In genomic region chr4:40575846-40576245, GRCh38 we compare ENCODE assay signal across 17 cellular contexts. TPM values are rescaled to one million over a fixed set of nuclear protein-coding genes. Genes with fewer than 3 reads are reported as not detected.
DNase-seq lines count a peak whose midpoint lies in the region; ATAC-seq, FAIRE-seq and TF ChIP-seq lines count a peak whose summit lies in the region.
"Had no signal": no experiment of that assay in that cellular context is flagged by ENCODE, and none has a peak within 500 bp of the region (broad histone marks: within the 10 kb centered on the region; RNA-seq: fewer than 3 reads in every experiment).

No MANE protein-coding gene starts in this region.

- ATAC-seq in stimulated activated naive B cell treated with anti-CD40 and anti-IgM and Interleukin-4, amounts not matched to agents 10 μg/mL and 1 μg/mL and 100 μg/mL, for 72 hours (replicated peaks): no peak
- ATAC-seq in GM18861 (IDR thresholded peaks at IDR 0.05; ENCODE audit: unreplicated experiment) (no peak), GM21390 (IDR thresholded peaks at IDR 0.05; ENCODE audit: unreplicated experiment) (no peak)
- ATAC-seq: stimulated activated naive CD8-positive, alpha-beta T cell treated with anti-CD3 and anti-CD28 coated beads, Interleukin-15, Interleukin-2, amounts not matched to agents 100 U/mL and 50 U/mL, for 24 hours had no signal

- H3K27ac Mint-ChIP-seq in stimulated activated naive B cell treated with anti-CD40 and anti-IgM and Interleukin-4, amounts not matched to agents 10 μg/mL and 1 μg/mL and 100 μg/mL, for 72 hours: peak overlapping the region; percentile 96
- H3K27ac Mint-ChIP-seq: CD8-positive, alpha-beta memory T cell had no signal

- H3K9me3 ChIP-seq in SK-N-MC (ENCODE audit: low read depth, low read length): no peaks in the 10 kb centered on the region
- H3K9me3 ChIP-seq in kidney (ENCODE audit: control insufficient read depth in 1 of 2, low read length in 2 of 2): no peaks in the 10 kb centered on the region
- H3K9me3 ChIP-seq in effector memory CD4-positive, alpha-beta T cell (ENCODE audit: control insufficient read depth, low read length): no peaks in the 10 kb centered on the region

- intact Hi-C loops in kidney (cut with DNase I): no loop called here

- H3K4me3 ChIP-seq in SK-N-MC (no peak overlapping the region), kidney (ENCODE audit: low read length in 2 of 2) (no peak overlapping the region)
- H3K4me3 ChIP-seq in effector memory CD4-positive, alpha-beta T cell (ENCODE audit: insufficient read depth, low read depth, low read length, poor library complexity, severe bottlenecking): no peak overlapping the region
- H3K4me3 ChIP-seq: dorsolateral prefrontal cortex had no signal

- FAIRE-seq in kidney (lab: Jason Lieb, UNC): no peak

- H3K36me3 ChIP-seq in SK-N-MC (ENCODE audit: insufficient read depth, low read length): no peaks in the 10 kb centered on the region
- no peaks in the 10 kb centered on the region for H3K36me3 ChIP-seq in kidney (ENCODE audit: control insufficient read depth in 1 of 2, insufficient read depth in 2 of 2, low read length in 2 of 2)
- H3K36me3 ChIP-seq in effector memory CD4-positive, alpha-beta T cell (ENCODE audit: control insufficient read depth, insufficient read depth, low read length): no peaks in the 10 kb centered on the region

- peak overlapping the region in 1 of 2 donors; percentile 62 for H3K4me3 Mint-ChIP-seq in stimulated activated naive B cell treated with anti-CD40 and anti-IgM and Interleukin-4, amounts not matched to agents 10 μg/mL and 1 μg/mL and 100 μg/mL, for 72 hours
- H3K4me3 Mint-ChIP-seq: CD8-positive, alpha-beta memory T cell had no signal

- DNase-seq in GM03348 (ENCODE audit: low spot score): peak; percentile 13
- DNase-seq in SK-N-MC (ENCODE audit: low read depth, low spot score): no peak
- DNase-seq in kidney: no peak
- no peak for DNase-seq in stimulated activated naive B cell treated with anti-CD40 and anti-IgM and Interleukin-4, amounts not matched to agents 10 μg/mL and 1 μg/mL and 100 μg/mL, for 72 hours
- no peak for DNase-seq in effector memory CD4-positive, alpha-beta T cell
- no peak for DNase-seq in NCI-H1092 treated with DMSO at 0.1 percent for 48 hours (lab: John Stamatoyannopoulos, UW)
- DNase-seq: activated CD4-positive, alpha-beta T cell treated with anti-CD3 and anti-CD28 coated beads for 4 hours; activated T-cell treated with anti-CD3 and anti-CD28 coated beads, Interleukin-2, amount 50 U/mL, for 48 hours; amygdala; CD8-positive, alpha-beta memory T cell; dorsolateral prefrontal cortex; foreskin fibroblast; retina; stimulated activated CD4-positive, alpha-beta T cell treated with anti-CD3 and anti-CD28 coated beads, Interleukin-4, amount 100 ng/mL, for 24 hours; stimulated activated naive CD8-positive, alpha-beta T cell treated with anti-CD3 and anti-CD28 coated beads, Interleukin-15, Interleukin-2, amounts not matched to agents 100 U/mL and 50 U/mL, for 24 hours had no signal

- H3K36me3 Mint-ChIP-seq in stimulated activated naive B cell treated with anti-CD40 and anti-IgM and Interleukin-4, amounts not matched to agents 10 μg/mL and 1 μg/mL and 100 μg/mL, for 72 hours: peaks cover 0 to 2% of the 10 kb centered on the region in 2 donors
- H3K36me3 Mint-ChIP-seq: CD8-positive, alpha-beta memory T cell had no signal

- no peaks in the 10 kb centered on the region for H3K9me3 Mint-ChIP-seq in stimulated activated naive B cell treated with anti-CD40 and anti-IgM and Interleukin-4, amounts not matched to agents 10 μg/mL and 1 μg/mL and 100 μg/mL, for 72 hours
- H3K9me3 Mint-ChIP-seq: CD8-positive, alpha-beta memory T cell had no signal

- no peaks in the 10 kb centered on the region for H3K27me3 ChIP-seq in effector memory CD4-positive, alpha-beta T cell (replicated peaks; ENCODE audit: control insufficient read depth, insufficient read depth, low read length, poor library complexity, severe bottlenecking)
- H3K27me3 ChIP-seq: dorsolateral prefrontal cortex had no signal

- H3K27ac ChIP-seq in SK-N-MC (0 out of 2 replicates have a peak overlapping the region, but pooled peaks have one; percentile 5), kidney (ENCODE audit: low read depth in 2 of 2, low read length in 2 of 2) (peak overlapping the region; percentile 76 to 79)
- H3K27ac ChIP-seq in effector memory CD4-positive, alpha-beta T cell (ENCODE audit: insufficient read depth, low read length, poor library complexity, severe bottlenecking): no peak overlapping the region

- no peaks in the 10 kb centered on the region for H3K27me3 Mint-ChIP-seq in stimulated activated naive B cell treated with anti-CD40 and anti-IgM and Interleukin-4, amounts not matched to agents 10 μg/mL and 1 μg/mL and 100 μg/mL, for 72 hours

- H3K4me1 ChIP-seq in kidney (ENCODE audit: control insufficient read depth in 1 of 2, insufficient read depth in 1 of 2, low read depth in 1 of 2, low read length in 2 of 2): peaks cover 11 to 18% of the 10 kb centered on the region in 2 donors
- H3K4me1 ChIP-seq in effector memory CD4-positive, alpha-beta T cell (ENCODE audit: control insufficient read depth, insufficient read depth, low read length, poor library complexity, severe bottlenecking): no peaks in the 10 kb centered on the region

- H3K4me1 Mint-ChIP-seq in stimulated activated naive B cell treated with anti-CD40 and anti-IgM and Interleukin-4, amounts not matched to agents 10 μg/mL and 1 μg/mL and 100 μg/mL, for 72 hours: peaks cover 39 to 51% of the 10 kb centered on the region in 2 donors

- H3K9ac ChIP-seq in SK-N-MC (ENCODE audit: insufficient read length) (no peak overlapping the region), kidney (ENCODE audit: low read length in 2 of 2) (no peak overlapping the region)

- no peak for TF ChIP-seq CTCF in kidney (IDR thresholded peaks at IDR 0.05; ENCODE audit: borderline replicate concordance, extremely low read depth, insufficient read depth)

RNA-seq across cellular contexts. Expression of gene RBM47, which starts 53.8 kb away (rescaled TPM):
- total RNA-seq in kidney: 124 TPM
- 61.5 TPM for polyA plus RNA-seq in kidney (ENCODE audit: insufficient read depth, low read depth, low replicate concordance)
- polyA plus RNA-seq: CD8-positive, alpha-beta memory T cell had no signal
